ENCODE assay signal across 9 cellular contexts in genomic region chr10:66228887-66229286, GRCh38.
"Had no signal": no experiment of that assay in that cellular context is flagged by ENCODE, and none has a peak within 500 bp of the region (broad histone marks: within the 10 kb centered on the region; RNA-seq: fewer than 3 reads in every experiment).

No MANE protein-coding gene starts in this region.

- DNase-seq: GM23248, GOT3, H7, HFFc6, KBM-7 had no signal

- H3K9ac ChIP-seq: GM23248, KMS-11 had no signal

- H3K4me3 ChIP-seq: GM23248, HAP-1 had no signal

- H3K4me1 ChIP-seq: HAP-1 had no signal

- ATAC-seq: HCT116 had no signal

- H3K36me3 ChIP-seq: HAP-1 had no signal

- FAIRE-seq: HTR-8/SVneo had no signal

- H3K27ac ChIP-seq: GM23248, KMS-11 had no signal

- H2AFZ ChIP-seq: GM23248 had no signal

- H3K4me2 ChIP-seq: KMS-11 had no signal
